ENCODE assay signal across 21 cellular contexts in the genomic region with DNA sequence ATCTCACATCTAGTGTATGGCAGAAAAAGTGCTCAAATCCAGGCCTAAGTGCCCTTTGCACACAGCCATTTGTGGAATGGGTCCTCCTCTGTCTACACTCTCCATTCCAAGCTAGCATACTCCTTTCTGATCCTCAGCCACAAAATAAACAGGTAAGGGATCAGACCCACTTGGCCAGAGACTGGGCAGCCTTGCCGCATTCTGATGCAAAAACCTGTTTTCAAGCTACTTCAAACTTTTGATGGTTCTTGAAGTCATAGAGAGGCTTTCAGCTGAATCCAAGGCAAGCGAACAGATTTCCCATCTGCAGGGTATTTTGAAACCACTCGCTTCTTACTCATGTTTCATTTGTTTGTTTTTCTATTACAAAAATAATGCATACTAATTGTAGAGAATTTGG.
DNase-seq lines count a peak whose midpoint lies in the region; ATAC-seq, FAIRE-seq and TF ChIP-seq lines count a peak whose summit lies in the region.
"Had no signal": no experiment of that assay in that cellular context is flagged by ENCODE, and none has a peak within 500 bp of the region (broad histone marks: within the 10 kb centered on the region; RNA-seq: fewer than 3 reads in every experiment).

No MANE protein-coding gene starts in this region.

- ATAC-seq in lung (ENCODE audit: insufficient read depth, low FRiP score) = peak; percentile 63
- peak; percentile 53 to 88 for ATAC-seq in upper lobe of left lung (ENCODE audit: low FRiP score in 2 of 2)
- ATAC-seq in HG03571 (IDR thresholded peaks at IDR 0.05; ENCODE audit: unreplicated experiment) = no peak
- ATAC-seq: HepG2 had no signal

- H3K27ac ChIP-seq in VCaP (peak overlapping the region; percentile 91), lung (ENCODE audit: low read depth in 1 of 2, low read length in 1 of 2) (peak overlapping the region in 1 of 2 donors; percentile 41), upper lobe of left lung (peak overlapping the region in 2 of 4 donors; percentile 36 to 63)
- H3K27ac ChIP-seq: GM23248 had no signal

- H3K4me1 ChIP-seq in lung (ENCODE audit: control insufficient read depth in 2 of 2, insufficient read depth in 2 of 2, low read length in 2 of 2) = peaks cover 19 to 24% of the 10 kb centered on the region in 2 donors
- H3K4me1 ChIP-seq in upper lobe of left lung = peaks cover 24 to 31% (median 27%) of the 10 kb centered on the region in 4 donors

- no peaks in the 10 kb centered on the region for H3K9me3 Mint-ChIP-seq in activated naive CD4-positive, alpha-beta T cell treated with anti-CD3 and anti-CD28 coated beads for 36 hours

- H3K36me3 Mint-ChIP-seq in activated naive CD4-positive, alpha-beta T cell treated with anti-CD3 and anti-CD28 coated beads for 36 hours (ENCODE audit: low read depth) = no peaks in the 10 kb centered on the region
- H3K36me3 Mint-ChIP-seq: CD4-positive, CD25-positive, alpha-beta regulatory T cell had no signal

- intact Hi-C loops in activated naive CD4-positive, alpha-beta T cell treated with anti-CD3 and anti-CD28 coated beads for 36 hours (cut with micrococcal nuclease) = no loop called here

- no peaks in the 10 kb centered on the region for H3K27me3 Mint-ChIP-seq in activated naive CD4-positive, alpha-beta T cell treated with anti-CD3 and anti-CD28 coated beads for 36 hours (ENCODE audit: low read depth)

- TF ChIP-seq POLR2A in upper lobe of left lung (IDR thresholded peaks at IDR 0.05) = no peak

- H3K27ac Mint-ChIP-seq in activated naive CD4-positive, alpha-beta T cell treated with anti-CD3 and anti-CD28 coated beads for 36 hours = no peak overlapping the region
- H3K27ac Mint-ChIP-seq: CD4-positive, CD25-positive, alpha-beta regulatory T cell had no signal

- H3K27me3 ChIP-seq in lung (ENCODE audit: control insufficient read depth, insufficient read depth) (no peaks in the 10 kb centered on the region), upper lobe of left lung (no peaks in the 10 kb centered on the region)
- H3K27me3 ChIP-seq: Peyer's patch had no signal

- TF ChIP-seq EP300 in upper lobe of left lung (IDR thresholded peaks at IDR 0.05) = peak in 1 of 4 donors; percentile 85

- H3K36me3 ChIP-seq in lung (ENCODE audit: control insufficient read depth in 2 of 2, insufficient read depth in 2 of 2, low read length in 2 of 2) (no peaks in the 10 kb centered on the region), upper lobe of left lung (no peaks in the 10 kb centered on the region)
- H3K36me3 ChIP-seq: Peyer's patch had no signal

- 74 to 84% methylated on average over 3 of the region's 3 CpGs for WGBS in lung, 2 donors
- WGBS in upper lobe of left lung, 2 donors = 62 to 86% methylated on average over 3 of the region's 3 CpGs

- peaks cover 0 to 2% of the 10 kb centered on the region in 2 donors for H3K9me3 ChIP-seq in lung (ENCODE audit: control insufficient read depth in 2 of 2, insufficient read depth in 1 of 2, low read length in 1 of 2)
- no peaks in the 10 kb centered on the region for H3K9me3 ChIP-seq in upper lobe of left lung
- H3K9me3 ChIP-seq: Peyer's patch had no signal

- DNase-seq in fibroblast of gingiva (ENCODE audit: low read depth) (peak; percentile 64), lung (ENCODE audit: low spot score) (peak; percentile 55), upper lobe of left lung (peak in 1 of 2 donors; percentile 76), RCC 7860 (ENCODE audit: low spot score) (no peak), superior temporal gyrus (ENCODE audit: extremely low spot score) (no peak)
- no peak for DNase-seq in activated naive CD4-positive, alpha-beta T cell treated with anti-CD3 and anti-CD28 coated beads for 36 hours
- DNase-seq: ACHN; CD4-positive, CD25-positive, alpha-beta regulatory T cell; DND-41; GF-D8; GM23248; NCI-H1417; NCI-H2029; NCI-H2171 treated with DMSO at 0.1 percent for 48 hours; NCI-H510A; NCI-H82; Peyer's patch; SHP77 had no signal

- H3K4me3 Mint-ChIP-seq in activated naive CD4-positive, alpha-beta T cell treated with anti-CD3 and anti-CD28 coated beads for 36 hours = no peak overlapping the region
- H3K4me3 Mint-ChIP-seq: CD4-positive, CD25-positive, alpha-beta regulatory T cell had no signal

- H3K4me3 ChIP-seq in lung (no peak overlapping the region), upper lobe of left lung (no peak overlapping the region)
- H3K4me3 ChIP-seq: GM23248, Peyer's patch had no signal

- no peak for FAIRE-seq in RCC 7860 (lab: Jason Lieb, UNC)
- FAIRE-seq: HepG2 had no signal

- CTCF ChIA-PET in activated naive CD4-positive, alpha-beta T cell treated with anti-CD3 and anti-CD28 coated beads for 36 hours (lab: Charles Lee) = no interaction called here

- H3K4me1 Mint-ChIP-seq in activated naive CD4-positive, alpha-beta T cell treated with anti-CD3 and anti-CD28 coated beads for 36 hours (ENCODE audit: low read depth) = no peaks in the 10 kb centered on the region
- H3K4me1 Mint-ChIP-seq: CD4-positive, CD25-positive, alpha-beta regulatory T cell had no signal

- TF ChIP-seq CTCF in VCaP (conservative IDR thresholded peaks at IDR 0.05) (no peak), lung (IDR thresholded peaks at IDR 0.05; ENCODE audit: control extremely low read depth, extremely low read depth) (no peak), upper lobe of left lung (IDR thresholded peaks at IDR 0.05) (no peak)

Comparison
In these comparisons a context has a peak if more than half of its experiments do, and no peak if none do; other contexts are left out.
1. DNase-seq: peak in fibroblast of gingiva (single experiment) and lung (single experiment); none in activated naive CD4-positive, alpha-beta T cell treated with anti-CD3 and anti-CD28 coated beads for 36 hours (single experiment), RCC 7860 (single experiment) and superior temporal gyrus (single experiment).